In the genomic region with DNA sequence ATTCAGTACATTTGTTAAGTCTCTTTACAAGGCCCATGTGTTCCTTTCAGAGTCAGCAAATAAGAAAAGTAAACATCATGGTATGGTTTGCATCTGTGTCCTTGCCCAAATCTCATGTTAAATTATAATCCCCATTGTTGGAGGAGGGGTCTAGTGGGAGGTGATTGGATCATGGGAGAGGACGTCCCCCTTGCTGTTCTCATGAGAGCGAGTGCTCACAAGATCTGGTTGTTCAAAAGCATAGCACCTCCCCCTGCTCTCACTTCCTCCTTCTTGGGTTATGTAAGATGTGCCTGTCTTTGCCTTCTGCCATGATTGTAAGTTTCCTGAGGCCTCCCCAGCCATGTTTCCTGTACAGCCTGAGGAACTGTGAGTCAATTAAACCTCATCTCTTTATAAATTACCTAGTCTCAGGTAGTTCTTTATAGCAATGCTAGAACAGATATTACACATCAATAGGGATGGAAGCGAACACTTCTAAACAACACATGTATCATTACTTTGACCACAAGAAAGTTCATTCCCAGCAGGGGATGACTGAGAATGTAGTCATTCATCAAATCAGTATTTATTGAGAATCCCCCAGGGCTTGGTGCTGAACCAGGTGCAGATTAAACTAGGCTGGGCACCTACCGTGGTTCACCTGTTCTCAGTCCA, we compare ENCODE assay signal across 1 cellular context.
TF ChIP-seq lines count a peak whose summit lies in the region.

No MANE protein-coding gene starts in this region.

TF ChIP-seq in WTC11, 78 proteins besides CTCF, POLR2A, EP300 and RAD21 (continued from another document):
- no peak for TF ChIP-seq E2F5 (CRISPR knock-in tag; IDR thresholded peaks at IDR 0.05)
- TF ChIP-seq, protein P1, sequence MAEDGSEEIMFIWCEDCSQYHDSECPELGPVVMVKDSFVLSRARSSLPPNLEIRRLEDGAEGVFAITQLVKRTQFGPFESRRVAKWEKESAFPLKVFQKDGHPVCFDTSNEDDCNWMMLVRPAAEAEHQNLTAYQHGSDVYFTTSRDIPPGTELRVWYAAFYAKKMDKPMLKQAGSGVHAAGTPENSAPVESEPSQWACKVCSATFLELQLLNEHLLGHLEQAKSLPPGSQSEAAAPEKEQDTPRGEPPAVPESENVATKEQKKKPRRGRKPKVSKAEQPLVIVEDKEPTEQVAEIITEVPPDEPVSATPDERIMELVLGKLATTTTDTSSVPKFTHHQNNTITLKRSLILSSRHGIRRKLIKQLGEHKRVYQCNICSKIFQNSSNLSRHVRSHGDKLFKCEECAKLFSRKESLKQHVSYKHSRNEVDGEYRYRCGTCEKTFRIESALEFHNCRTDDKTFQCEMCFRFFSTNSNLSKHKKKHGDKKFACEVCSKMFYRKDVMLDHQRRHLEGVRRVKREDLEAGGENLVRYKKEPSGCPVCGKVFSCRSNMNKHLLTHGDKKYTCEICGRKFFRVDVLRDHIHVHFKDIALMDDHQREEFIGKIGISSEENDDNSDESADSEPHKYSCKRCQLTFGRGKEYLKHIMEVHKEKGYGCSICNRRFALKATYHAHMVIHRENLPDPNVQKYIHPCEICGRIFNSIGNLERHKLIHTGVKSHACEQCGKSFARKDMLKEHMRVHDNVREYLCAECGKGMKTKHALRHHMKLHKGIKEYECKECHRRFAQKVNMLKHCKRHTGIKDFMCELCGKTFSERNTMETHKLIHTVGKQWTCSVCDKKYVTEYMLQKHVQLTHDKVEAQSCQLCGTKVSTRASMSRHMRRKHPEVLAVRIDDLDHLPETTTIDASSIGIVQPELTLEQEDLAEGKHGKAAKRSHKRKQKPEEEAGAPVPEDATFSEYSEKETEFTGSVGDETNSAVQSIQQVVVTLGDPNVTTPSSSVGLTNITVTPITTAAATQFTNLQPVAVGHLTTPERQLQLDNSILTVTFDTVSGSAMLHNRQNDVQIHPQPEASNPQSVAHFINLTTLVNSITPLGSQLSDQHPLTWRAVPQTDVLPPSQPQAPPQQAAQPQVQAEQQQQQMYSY (CRISPR knock-in tag; IDR thresholded peaks at IDR 0.05), result no peak
- TF ChIP-seq, protein P2, sequence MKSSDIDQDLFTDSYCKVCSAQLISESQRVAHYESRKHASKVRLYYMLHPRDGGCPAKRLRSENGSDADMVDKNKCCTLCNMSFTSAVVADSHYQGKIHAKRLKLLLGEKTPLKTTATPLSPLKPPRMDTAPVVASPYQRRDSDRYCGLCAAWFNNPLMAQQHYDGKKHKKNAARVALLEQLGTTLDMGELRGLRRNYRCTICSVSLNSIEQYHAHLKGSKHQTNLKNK (CRISPR knock-in tag; IDR thresholded peaks at IDR 0.05), result no peak
- TF ChIP-seq IRF2 (CRISPR knock-in tag; IDR thresholded peaks at IDR 0.05; ENCODE audit: borderline replicate concordance, low read depth), result no peak
- TF ChIP-seq ZNF263 (CRISPR knock-in tag; IDR thresholded peaks at IDR 0.05; ENCODE audit: low read depth), result no peak
- TF ChIP-seq ZNF416 (CRISPR knock-in tag; IDR thresholded peaks at IDR 0.05), result no peak
- TF ChIP-seq SMAD3 (CRISPR knock-in tag; IDR thresholded peaks at IDR 0.05; ENCODE audit: borderline replicate concordance), result no peak
TF ChIP-seq in WTC11: peak in this region for 0.
